Comparison of ENCODE assay signal across 1 cellular context in the genomic region with DNA sequence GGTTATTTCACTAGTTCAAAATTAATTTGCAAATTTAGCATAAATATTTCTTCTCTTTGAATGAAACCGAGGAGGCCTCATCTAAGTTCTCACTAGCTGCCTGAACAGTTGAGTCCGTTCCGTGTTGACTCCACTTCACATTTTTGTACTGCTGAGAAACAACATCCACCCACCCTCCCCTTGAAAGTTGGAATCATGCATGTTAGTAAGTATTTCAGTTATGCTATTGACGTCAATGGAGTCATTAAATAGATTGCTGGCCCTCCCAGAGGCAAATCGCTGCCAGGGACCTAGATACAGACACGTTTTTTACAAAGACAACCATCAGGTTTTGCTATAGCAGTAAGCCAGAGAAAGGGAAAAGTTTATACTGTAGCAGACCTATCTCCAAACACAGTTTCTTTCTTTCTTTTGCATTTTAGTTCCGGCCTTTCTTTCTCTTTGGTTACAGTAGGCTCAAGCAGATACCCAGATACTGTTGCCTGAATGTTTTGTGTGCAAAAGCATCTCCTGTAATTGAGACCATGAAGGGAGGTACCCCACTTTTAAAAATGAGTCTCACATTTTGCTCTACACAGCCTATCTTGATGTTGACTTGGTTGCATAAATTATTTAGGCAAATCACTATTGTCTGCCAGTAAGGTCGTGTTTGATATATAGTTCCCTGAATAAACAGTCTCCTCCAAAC.
TF ChIP-seq lines count a peak whose summit lies in the region.

No MANE protein-coding gene starts in this region.

TF ChIP-seq in HEK293, 187 proteins besides CTCF, POLR2A, EP300 and RAD21 (continued from another document and continues in another):
- no peak for TF ChIP-seq ELK4 (IDR thresholded peaks at IDR 0.05; ENCODE audit: borderline replicate concordance, low read depth, low read length)
- no peak for TF ChIP-seq ZIC2 (tag by site-specific recombination; IDR thresholded peaks at IDR 0.05)
- no peak for TF ChIP-seq ZNF426 (tag by site-specific recombination; IDR thresholded peaks at IDR 0.05)
- TF ChIP-seq MYNN (tag by site-specific recombination; IDR thresholded peaks at IDR 0.05; ENCODE audit: borderline replicate concordance): no peak
- TF ChIP-seq, protein P1, sequence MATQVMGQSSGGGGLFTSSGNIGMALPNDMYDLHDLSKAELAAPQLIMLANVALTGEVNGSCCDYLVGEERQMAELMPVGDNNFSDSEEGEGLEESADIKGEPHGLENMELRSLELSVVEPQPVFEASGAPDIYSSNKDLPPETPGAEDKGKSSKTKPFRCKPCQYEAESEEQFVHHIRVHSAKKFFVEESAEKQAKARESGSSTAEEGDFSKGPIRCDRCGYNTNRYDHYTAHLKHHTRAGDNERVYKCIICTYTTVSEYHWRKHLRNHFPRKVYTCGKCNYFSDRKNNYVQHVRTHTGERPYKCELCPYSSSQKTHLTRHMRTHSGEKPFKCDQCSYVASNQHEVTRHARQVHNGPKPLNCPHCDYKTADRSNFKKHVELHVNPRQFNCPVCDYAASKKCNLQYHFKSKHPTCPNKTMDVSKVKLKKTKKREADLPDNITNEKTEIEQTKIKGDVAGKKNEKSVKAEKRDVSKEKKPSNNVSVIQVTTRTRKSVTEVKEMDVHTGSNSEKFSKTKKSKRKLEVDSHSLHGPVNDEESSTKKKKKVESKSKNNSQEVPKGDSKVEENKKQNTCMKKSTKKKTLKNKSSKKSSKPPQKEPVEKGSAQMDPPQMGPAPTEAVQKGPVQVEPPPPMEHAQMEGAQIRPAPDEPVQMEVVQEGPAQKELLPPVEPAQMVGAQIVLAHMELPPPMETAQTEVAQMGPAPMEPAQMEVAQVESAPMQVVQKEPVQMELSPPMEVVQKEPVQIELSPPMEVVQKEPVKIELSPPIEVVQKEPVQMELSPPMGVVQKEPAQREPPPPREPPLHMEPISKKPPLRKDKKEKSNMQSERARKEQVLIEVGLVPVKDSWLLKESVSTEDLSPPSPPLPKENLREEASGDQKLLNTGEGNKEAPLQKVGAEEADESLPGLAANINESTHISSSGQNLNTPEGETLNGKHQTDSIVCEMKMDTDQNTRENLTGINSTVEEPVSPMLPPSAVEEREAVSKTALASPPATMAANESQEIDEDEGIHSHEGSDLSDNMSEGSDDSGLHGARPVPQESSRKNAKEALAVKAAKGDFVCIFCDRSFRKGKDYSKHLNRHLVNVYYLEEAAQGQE (tag by site-specific recombination; IDR thresholded peaks at IDR 0.05): no peak
- TF ChIP-seq ZNF157 (tag by site-specific recombination; IDR thresholded peaks at IDR 0.05): no peak
- peak; percentile 31; the same call in 1 of the 2 replicates for TF ChIP-seq KLF9 (tag by site-specific recombination; IDR thresholded peaks at IDR 0.05; ENCODE audit: low read depth)
- TF ChIP-seq ZFP3 (tag by site-specific recombination; IDR thresholded peaks at IDR 0.05; ENCODE audit: low read depth): no peak
- TF ChIP-seq, protein P2, sequence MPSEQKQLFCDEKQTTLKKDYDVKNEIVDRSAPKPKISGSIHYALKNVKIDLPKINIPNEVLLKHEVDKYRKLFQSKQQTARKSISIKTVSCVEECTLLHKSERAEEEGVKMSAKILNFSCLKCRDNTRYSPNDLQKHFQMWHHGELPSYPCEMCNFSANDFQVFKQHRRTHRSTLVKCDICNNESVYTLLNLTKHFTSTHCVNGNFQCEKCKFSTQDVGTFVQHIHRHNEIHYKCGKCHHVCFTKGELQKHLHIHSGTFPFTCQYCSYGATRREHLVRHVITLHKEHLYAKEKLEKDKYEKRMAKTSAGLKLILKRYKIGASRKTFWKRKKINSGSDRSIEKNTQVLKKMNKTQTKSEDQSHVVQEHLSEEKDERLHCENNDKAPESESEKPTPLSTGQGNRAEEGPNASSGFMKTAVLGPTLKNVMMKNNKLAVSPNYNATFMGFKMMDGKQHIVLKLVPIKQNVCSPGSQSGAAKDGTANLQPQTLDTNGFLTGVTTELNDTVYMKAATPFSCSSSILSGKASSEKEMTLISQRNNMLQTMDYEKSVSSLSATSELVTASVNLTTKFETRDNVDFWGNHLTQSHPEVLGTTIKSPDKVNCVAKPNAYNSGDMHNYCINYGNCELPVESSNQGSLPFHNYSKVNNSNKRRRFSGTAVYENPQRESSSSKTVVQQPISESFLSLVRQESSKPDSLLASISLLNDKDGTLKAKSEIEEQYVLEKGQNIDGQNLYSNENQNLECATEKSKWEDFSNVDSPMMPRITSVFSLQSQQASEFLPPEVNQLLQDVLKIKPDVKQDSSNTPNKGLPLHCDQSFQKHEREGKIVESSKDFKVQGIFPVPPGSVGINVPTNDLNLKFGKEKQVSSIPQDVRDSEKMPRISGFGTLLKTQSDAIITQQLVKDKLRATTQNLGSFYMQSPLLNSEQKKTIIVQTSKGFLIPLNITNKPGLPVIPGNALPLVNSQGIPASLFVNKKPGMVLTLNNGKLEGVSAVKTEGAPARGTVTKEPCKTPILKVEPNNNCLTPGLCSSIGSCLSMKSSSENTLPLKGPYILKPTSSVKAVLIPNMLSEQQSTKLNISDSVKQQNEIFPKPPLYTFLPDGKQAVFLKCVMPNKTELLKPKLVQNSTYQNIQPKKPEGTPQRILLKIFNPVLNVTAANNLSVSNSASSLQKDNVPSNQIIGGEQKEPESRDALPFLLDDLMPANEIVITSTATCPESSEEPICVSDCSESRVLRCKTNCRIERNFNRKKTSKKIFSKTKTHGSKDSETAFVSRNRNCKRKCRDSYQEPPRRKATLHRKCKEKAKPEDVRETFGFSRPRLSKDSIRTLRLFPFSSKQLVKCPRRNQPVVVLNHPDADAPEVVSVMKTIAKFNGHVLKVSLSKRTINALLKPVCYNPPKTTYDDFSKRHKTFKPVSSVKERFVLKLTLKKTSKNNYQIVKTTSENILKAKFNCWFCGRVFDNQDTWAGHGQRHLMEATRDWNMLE (tag by site-specific recombination; conservative IDR thresholded peaks at IDR 0.05; ENCODE audit: low read depth): no peak
- no peak for TF ChIP-seq ZNF175 (tag by site-specific recombination; IDR thresholded peaks at IDR 0.05)
- no peak for TF ChIP-seq ZNF26 (tag by site-specific recombination; IDR thresholded peaks at IDR 0.05)
- TF ChIP-seq, protein P3, sequence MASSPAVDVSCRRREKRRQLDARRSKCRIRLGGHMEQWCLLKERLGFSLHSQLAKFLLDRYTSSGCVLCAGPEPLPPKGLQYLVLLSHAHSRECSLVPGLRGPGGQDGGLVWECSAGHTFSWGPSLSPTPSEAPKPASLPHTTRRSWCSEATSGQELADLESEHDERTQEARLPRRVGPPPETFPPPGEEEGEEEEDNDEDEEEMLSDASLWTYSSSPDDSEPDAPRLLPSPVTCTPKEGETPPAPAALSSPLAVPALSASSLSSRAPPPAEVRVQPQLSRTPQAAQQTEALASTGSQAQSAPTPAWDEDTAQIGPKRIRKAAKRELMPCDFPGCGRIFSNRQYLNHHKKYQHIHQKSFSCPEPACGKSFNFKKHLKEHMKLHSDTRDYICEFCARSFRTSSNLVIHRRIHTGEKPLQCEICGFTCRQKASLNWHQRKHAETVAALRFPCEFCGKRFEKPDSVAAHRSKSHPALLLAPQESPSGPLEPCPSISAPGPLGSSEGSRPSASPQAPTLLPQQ (tag by site-specific recombination; IDR thresholded peaks at IDR 0.05): peak; percentile 57
- TF ChIP-seq ZNF350 (tag by site-specific recombination; IDR thresholded peaks at IDR 0.05): no peak
- TF ChIP-seq ZNF16 (tag by site-specific recombination; IDR thresholded peaks at IDR 0.05; ENCODE audit: low read depth): no peak
- no peak for TF ChIP-seq YY2 (tag by site-specific recombination; IDR thresholded peaks at IDR 0.05)
- no peak for TF ChIP-seq ZBTB7A (tag by site-specific recombination; IDR thresholded peaks at IDR 0.05; ENCODE audit: low read depth)
- TF ChIP-seq ZNF324 (tag by site-specific recombination; IDR thresholded peaks at IDR 0.05): 0 out of 2 replicates have a peak, but pooled peaks have one; percentile 32
- no peak for TF ChIP-seq ZNF837 (tag by site-specific recombination; IDR thresholded peaks at IDR 0.05)
- TF ChIP-seq OSR2 (tag by site-specific recombination; IDR thresholded peaks at IDR 0.05): peak; percentile 78
- TF ChIP-seq ZNF239 (tag by site-specific recombination; IDR thresholded peaks at IDR 0.05): no peak
- TF ChIP-seq, protein P4, sequence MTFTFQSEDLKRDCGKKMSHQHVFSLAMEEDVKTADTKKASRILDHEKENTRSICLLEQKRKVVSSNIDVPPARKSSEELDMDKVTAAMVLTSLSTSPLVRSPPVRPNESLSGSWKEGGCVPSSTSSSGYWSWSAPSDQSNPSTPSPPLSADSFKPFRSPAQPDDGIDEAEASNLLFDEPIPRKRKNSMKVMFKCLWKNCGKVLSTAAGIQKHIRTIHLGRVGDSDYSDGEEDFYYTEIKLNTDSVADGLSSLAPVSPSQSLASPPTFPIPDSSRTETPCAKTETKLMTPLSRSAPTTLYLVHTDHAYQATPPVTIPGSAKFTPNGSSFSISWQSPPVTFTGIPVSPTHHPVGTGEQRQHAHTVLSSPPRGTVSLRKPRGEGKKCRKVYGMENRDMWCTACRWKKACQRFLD (tag by site-specific recombination; IDR thresholded peaks at IDR 0.05): no peak
- no peak for TF ChIP-seq ZNF747 (tag by site-specific recombination; IDR thresholded peaks at IDR 0.05)
- TF ChIP-seq KLF1 (tag by site-specific recombination; IDR thresholded peaks at IDR 0.05): 0 out of 2 replicates have a peak, but pooled peaks have one; percentile 15
- 0 out of 2 replicates have a peak, but pooled peaks have one; percentile 18 for TF ChIP-seq ZNF341 (tag by site-specific recombination; IDR thresholded peaks at IDR 0.05; ENCODE audit: low read depth)
- no peak for TF ChIP-seq AEBP2 (tag by site-specific recombination; IDR thresholded peaks at IDR 0.05; ENCODE audit: borderline replicate concordance)
- peak; percentile 65; the same call in 1 of the 2 replicates for TF ChIP-seq GFI1B (tag by site-specific recombination; IDR thresholded peaks at IDR 0.05)
- no peak for TF ChIP-seq BCL11A (tag by site-specific recombination; IDR thresholded peaks at IDR 0.05; ENCODE audit: low read depth)
- peak; percentile 79 for TF ChIP-seq ZNF843 (tag by site-specific recombination; IDR thresholded peaks at IDR 0.05)
- no peak for TF ChIP-seq HOXA7 (CRISPR knock-in tag; IDR thresholded peaks at IDR 0.05; ENCODE audit: borderline replicate concordance)
- TF ChIP-seq ZXDB (tag by site-specific recombination; IDR thresholded peaks at IDR 0.05): peak; percentile 92
- TF ChIP-seq GLIS2 (tag by site-specific recombination; IDR thresholded peaks at IDR 0.05): peak; percentile 79
- TF ChIP-seq ZNF529 (tag by site-specific recombination; IDR thresholded peaks at IDR 0.05; ENCODE audit: insufficient replicate concordance): no peak
- TF ChIP-seq ZNF555 (tag by site-specific recombination; conservative IDR thresholded peaks at IDR 0.05): no peak
- no peak for TF ChIP-seq ZNF621 (tag by site-specific recombination; IDR thresholded peaks at IDR 0.05)
- no peak for TF ChIP-seq ZNF404 (tag by site-specific recombination; IDR thresholded peaks at IDR 0.05)
- TF ChIP-seq ATF2 (tag by site-specific recombination; IDR thresholded peaks at IDR 0.05; ENCODE audit: low read depth): peak; percentile 75
- no peak for TF ChIP-seq MEIS1 (CRISPR knock-in tag; IDR thresholded peaks at IDR 0.05; ENCODE audit: borderline replicate concordance)
- TF ChIP-seq ZNF660 (tag by site-specific recombination; IDR thresholded peaks at IDR 0.05): peak; percentile 92
- no peak for TF ChIP-seq ZNF707 (tag by site-specific recombination; IDR thresholded peaks at IDR 0.05)
- TF ChIP-seq ZBTB48 (tag by site-specific recombination; IDR thresholded peaks at IDR 0.05): peak; percentile 36; the same call in 1 of the 2 replicates
- TF ChIP-seq, protein P5, sequence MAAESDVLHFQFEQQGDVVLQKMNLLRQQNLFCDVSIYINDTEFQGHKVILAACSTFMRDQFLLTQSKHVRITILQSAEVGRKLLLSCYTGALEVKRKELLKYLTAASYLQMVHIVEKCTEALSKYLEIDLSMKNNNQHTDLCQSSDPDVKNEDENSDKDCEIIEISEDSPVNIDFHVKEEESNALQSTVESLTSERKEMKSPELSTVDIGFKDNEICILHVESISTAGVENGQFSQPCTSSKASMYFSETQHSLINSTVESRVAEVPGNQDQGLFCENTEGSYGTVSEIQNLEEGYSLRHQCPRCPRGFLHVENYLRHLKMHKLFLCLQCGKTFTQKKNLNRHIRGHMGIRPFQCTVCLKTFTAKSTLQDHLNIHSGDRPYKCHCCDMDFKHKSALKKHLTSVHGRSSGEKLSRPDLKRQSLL (tag by site-specific recombination; IDR thresholded peaks at IDR 0.05): peak; percentile 8; the same call in 1 of the 2 replicates
